Comparison of ENCODE assay signal across 20 cellular contexts in genomic region chr9:134172198-134173126, GRCh38. TPM values are rescaled to one million over a fixed set of nuclear protein-coding genes. Genes with fewer than 3 reads are reported as not detected.
A peak's percentile ranks its signal among the peaks of the same experiment; 100 is the strongest.
DNase-seq lines count a peak whose midpoint lies in the region; ATAC-seq, FAIRE-seq and TF ChIP-seq lines count a peak whose summit lies in the region.
"Had no signal": no experiment of that assay in that cellular context is flagged by ENCODE, and none has a peak within 500 bp of the region (broad histone marks: within the 10 kb centered on the region; RNA-seq: fewer than 3 reads in every experiment).

No MANE protein-coding gene starts in this region.

- H2AFZ ChIP-seq in OCI-LY1 (ENCODE audit: low read length) (no peak overlapping the region), H1 (ENCODE audit: low read length) (no peak overlapping the region)
- H2AFZ ChIP-seq: parathyroid adenoma had no signal

- 0 out of 2 replicates have a peak overlapping the region, but pooled peaks have one; percentile 72 for H2BK15ac ChIP-seq in H1 (ENCODE audit: low read length)

- H3K14ac ChIP-seq in H1 (ENCODE audit: insufficient read length) = no peak overlapping the region

- H4K20me1 ChIP-seq in OCI-LY1 (ENCODE audit: insufficient read depth, low read length) = no peaks in the 10 kb centered on the region
- no peaks in the 10 kb centered on the region for H4K20me1 ChIP-seq in H1 (replicated peaks in 1 of 2; ENCODE audit: control insufficient read depth in 1 of 2, insufficient read depth in 2 of 2, low read length in 2 of 2)

- H3K23ac ChIP-seq in H1 (ENCODE audit: insufficient read length) = no peak overlapping the region

- peaks cover 59% of the 10 kb centered on the region for H3K4me1 ChIP-seq in OCI-LY1 (ENCODE audit: insufficient read depth, low read length, severe bottlenecking)
- H3K4me1 ChIP-seq in H1 (replicated peaks in 1 of 4; ENCODE audit: control insufficient read depth in 3 of 4, insufficient read depth in 4 of 4, low read length in 3 of 4) = peaks cover 0 to 20% (median 12%) of the 10 kb centered on the region in 4 experiments; a peak in 6 of 7 replicates
- peaks cover 27% of the 10 kb centered on the region for H3K4me1 ChIP-seq in lower lobe of right lung
- H3K4me1 ChIP-seq: parathyroid adenoma had no signal

- H4K8ac ChIP-seq in H1 (ENCODE audit: extremely low read depth, insufficient read depth, low read length) = no peak overlapping the region; the same call in 1 of the 2 replicates

- H2AK5ac ChIP-seq in H1 (ENCODE audit: low read depth, low read length) = no peak overlapping the region

- no peaks in the 10 kb centered on the region for H3K9me2 ChIP-seq in OCI-LY1 (ENCODE audit: low read depth, low read length)

- H2BK120ac ChIP-seq in H1 (replicated peaks; ENCODE audit: low read depth, low read length) = no peak overlapping the region

- H2BK20ac ChIP-seq in H1 (ENCODE audit: low read length) = no peak overlapping the region

- H3K4me3 ChIP-seq in OCI-LY1 (ENCODE audit: low read depth, low read length, poor library complexity, severe bottlenecking) (peak overlapping the region; percentile 42), H1 (ENCODE audit: extremely low read depth in 1 of 4, insufficient read depth in 2 of 4, low read depth in 3 of 4, low read length in 4 of 4) (no peak overlapping the region), lower lobe of right lung (no peak overlapping the region)

- FAIRE-seq in H1 (lab: Jason Lieb, UNC) (no peak), GM12892 (lab: Jason Lieb, UNC) (no peak)

- peaks cover 15% of the 10 kb centered on the region in 2 donors for H3K27me3 Mint-ChIP-seq in stimulated activated naive B cell treated with anti-CD40 and anti-IgM and Interleukin-4, amounts not matched to agents 10 μg/mL and 1 μg/mL and 100 μg/mL, for 72 hours

- peak overlapping the region; percentile 37 for H3K27ac Mint-ChIP-seq in stimulated activated naive B cell treated with anti-CD40 and anti-IgM and Interleukin-4, amounts not matched to agents 10 μg/mL and 1 μg/mL and 100 μg/mL, for 72 hours

- H3K9me3 Mint-ChIP-seq in stimulated activated naive B cell treated with anti-CD40 and anti-IgM and Interleukin-4, amounts not matched to agents 10 μg/mL and 1 μg/mL and 100 μg/mL, for 72 hours = no peaks in the 10 kb centered on the region
- H3K9me3 Mint-ChIP-seq: immature natural killer cell had no signal

- no peak for TF ChIP-seq RAD21 in H1 (IDR thresholded peaks at IDR 0.05 in 1 of 2, conservative IDR thresholded peaks at IDR 0.05 in 1 of 2; ENCODE audit: low read depth in 2 of 2, low read length in 2 of 2)

- H3K36me3 ChIP-seq in OCI-LY1 (ENCODE audit: insufficient read depth, low read length) (no peaks in the 10 kb centered on the region), H1 (ENCODE audit: control insufficient read depth in 2 of 4, insufficient read depth in 4 of 4, low read length in 3 of 4) (no peaks in the 10 kb centered on the region), lower lobe of right lung (no peaks in the 10 kb centered on the region)
- H3K36me3 ChIP-seq: WERI-Rb-1 had no signal

- ATAC-seq in lower lobe of right lung (peak in 1 of 2 donors; percentile 58), GM21360 (IDR thresholded peaks at IDR 0.05; ENCODE audit: unreplicated experiment) (no peak)
- no peak for ATAC-seq in stimulated activated naive B cell treated with anti-CD40 and anti-IgM and Interleukin-4, amounts not matched to agents 10 μg/mL and 1 μg/mL and 100 μg/mL, for 72 hours (replicated peaks)

- no peak overlapping the region for H3K56ac ChIP-seq in H1 (replicated peaks; ENCODE audit: insufficient read length, low read depth, low read length)

- H3K79me1 ChIP-seq in H1 (ENCODE audit: low read depth, low read length) = no peaks in the 10 kb centered on the region

- H3K9ac ChIP-seq in OCI-LY1 (ENCODE audit: low read length) = peak overlapping the region; percentile 68; the same call in 1 of the 2 replicates
- H3K9ac ChIP-seq in H1 (replicated peaks in 1 of 4; ENCODE audit: extremely low read depth in 1 of 4, low read depth in 3 of 4, low read length in 3 of 4) = no peak overlapping the region
- H3K9ac ChIP-seq: parathyroid adenoma had no signal

- H3K79me2 ChIP-seq in OCI-LY1 (ENCODE audit: insufficient read depth, low read length) (no peaks in the 10 kb centered on the region), H1 (ENCODE audit: control insufficient read depth in 1 of 2, insufficient read depth in 2 of 2, low read length in 2 of 2) (no peaks in the 10 kb centered on the region)
- H3K79me2 ChIP-seq: parathyroid adenoma had no signal

- POLR2A ChIA-PET in H1 (lab: Charles Lee; ENCODE audit: partially characterized antibody) = interaction anchor here (0.6 to 0.7 kb wide), 2 partner anchors 88 to 184 kb away, joined by 3 read pairs; no protein-coding TSS in a partner anchor

- H3K9me3 ChIP-seq in OCI-LY1 (ENCODE audit: low read length) = no peaks in the 10 kb centered on the region
- H3K9me3 ChIP-seq in H1 (ENCODE audit: insufficient read depth in 2 of 2, low read depth in 1 of 2, low read length in 1 of 2) = peaks cover 0 to 6% of the 10 kb centered on the region in 2 experiments; a peak in 2 of 4 replicates
- H3K9me3 ChIP-seq in lower lobe of right lung = no peaks in the 10 kb centered on the region

- H3K4me1 Mint-ChIP-seq in stimulated activated naive B cell treated with anti-CD40 and anti-IgM and Interleukin-4, amounts not matched to agents 10 μg/mL and 1 μg/mL and 100 μg/mL, for 72 hours = peaks cover 14 to 18% of the 10 kb centered on the region in 2 donors
- H3K4me1 Mint-ChIP-seq: immature natural killer cell had no signal

- H4K91ac ChIP-seq in H1 (replicated peaks; ENCODE audit: insufficient read length, low read length) = no peak overlapping the region

- intact Hi-C loops in lower lobe of right lung (cut with DNase I) = loop anchor here (5.0 kb wide), 1 partner anchor 275 kb away; no protein-coding TSS in a partner anchor

- no peak overlapping the region for H3K4ac ChIP-seq in H1 (replicated peaks; ENCODE audit: insufficient read length, low read depth, low read length)

- TF ChIP-seq EP300 in H1 (IDR thresholded peaks at IDR 0.05; ENCODE audit: borderline replicate concordance in 1 of 2, low read depth in 2 of 2, low read length in 2 of 2) = no peak

- H3K4me2 ChIP-seq in OCI-LY1 (ENCODE audit: low read length) (peak overlapping the region; percentile 55; the same call in 1 of the 2 replicates), H1 (ENCODE audit: insufficient read depth in 1 of 2, low read depth in 2 of 2, low read length in 2 of 2) (no peak overlapping the region)

- H2BK12ac ChIP-seq in H1 (ENCODE audit: low read depth, low read length) = 0 out of 2 replicates have a peak overlapping the region, but pooled peaks have one; percentile 17

- no peaks in the 10 kb centered on the region for H3F3A ChIP-seq in OCI-LY1 (ENCODE audit: insufficient read depth, low read length)

- H4K5ac ChIP-seq in H1 (ENCODE audit: insufficient read length, low read depth, low read length) = no peak overlapping the region

- H3K27ac ChIP-seq in OCI-LY1 (ENCODE audit: low read depth, low read length, poor library complexity, severe bottlenecking) = no peak overlapping the region
- H3K27ac ChIP-seq in H1 (ENCODE audit: low read depth, low read length) = no peak overlapping the region
- peak overlapping the region; percentile 58 for H3K27ac ChIP-seq in lower lobe of right lung
- H3K27ac ChIP-seq: HL-60, parathyroid adenoma, WERI-Rb-1 had no signal

- DNase-seq in H1 (ENCODE audit: low read depth in 1 of 2, low spot score in 2 of 2) (no peak), lower lobe of right lung (no peak), GM12892 (ENCODE audit: insufficient read length) (no peak), activated gamma-delta T cell treated with Interleukin-2 at 50 U/mL for 16 hours (no peak), ureter (ENCODE audit: low spot score) (no peak)
- DNase-seq in stimulated activated naive B cell treated with anti-CD40 and anti-IgM and Interleukin-4, amounts not matched to agents 10 μg/mL and 1 μg/mL and 100 μg/mL, for 72 hours = no peak
- DNase-seq: cortex of kidney; immature natural killer cell; NCI-H1092 treated with DMSO at 0.1 percent for 48 hours; NCI-H748 treated with DMSO at 0.1 percent for 48 hours; stimulated activated naive CD4-positive, alpha-beta T cell treated with Interleukin-2 at 50 U/mL for 16 hours; WERI-Rb-1 had no signal

- no peak for TF ChIP-seq POLR2A in H1 (IDR thresholded peaks at IDR 0.05; ENCODE audit: control extremely low read depth in 1 of 2, low read depth in 2 of 2, low read length in 2 of 2)
- TF ChIP-seq POLR2A in GM12892 (IDR thresholded peaks at IDR 0.05; ENCODE audit: low read depth, low read length) = no peak

- 0 out of 2 replicates have a peak overlapping the region, but pooled peaks have one; percentile 9 for H2BK5ac ChIP-seq in H1 (ENCODE audit: low read depth, low read length)

- H3K23me2 ChIP-seq in H1 (ENCODE audit: low read depth, low read length) = no peaks in the 10 kb centered on the region

- no peak overlapping the region for H3K18ac ChIP-seq in H1 (ENCODE audit: extremely low read depth, low read length)

- TF ChIP-seq CTCF in OCI-LY1 (IDR thresholded peaks at IDR 0.05; ENCODE audit: low read length) (no peak), H1 (IDR thresholded peaks at IDR 0.05; ENCODE audit: control extremely low read depth in 1 of 3, insufficient read depth in 1 of 3, low read depth in 1 of 3, low read length in 3 of 3) (no peak), lower lobe of right lung (IDR thresholded peaks at IDR 0.05) (no peak)

- WGBS in H1 (ENCODE audit: extremely low coverage in 1 of 2, insufficient coverage in 1 of 2, insufficient read length in 1 of 2, insufficient replicate concordance in 2 of 2, low coverage in 1 of 2, low lambda C conversion rate in 2 of 2, missing lambda C conversion rate in 1 of 2), 2 experiments = 92% methylated on average over 27 of the region's 31 CpGs; no CpG with 5 or more reads in 1 of the 2 experiments

- H3K36me3 Mint-ChIP-seq in stimulated activated naive B cell treated with anti-CD40 and anti-IgM and Interleukin-4, amounts not matched to agents 10 μg/mL and 1 μg/mL and 100 μg/mL, for 72 hours = peaks cover 1 to 3% of the 10 kb centered on the region in 2 donors
- H3K36me3 Mint-ChIP-seq: immature natural killer cell had no signal

- CTCF ChIA-PET in H1 (lab: Charles Lee; ENCODE audit: partially characterized antibody) = interaction anchor here (0.6 to 4.9 kb wide), 19 partner anchors 8 to 273 kb away, joined by 3 to 53 read pairs (median 6); no protein-coding TSS in a partner anchor

- H3K4me3 Mint-ChIP-seq in stimulated activated naive B cell treated with anti-CD40 and anti-IgM and Interleukin-4, amounts not matched to agents 10 μg/mL and 1 μg/mL and 100 μg/mL, for 72 hours = no peak overlapping the region
- H3K4me3 Mint-ChIP-seq: immature natural killer cell had no signal

- no peaks in the 10 kb centered on the region for H3K27me3 ChIP-seq in OCI-LY1 (ENCODE audit: insufficient read depth, low read length)
- H3K27me3 ChIP-seq in H1 (replicated peaks in 1 of 4; ENCODE audit: control insufficient read depth in 3 of 4, extremely low read depth in 1 of 4, insufficient read depth in 3 of 4, low read length in 3 of 4) = no peaks in the 10 kb centered on the region
- peaks cover 8% of the 10 kb centered on the region for H3K27me3 ChIP-seq in lower lobe of right lung (ENCODE audit: low read depth)

RNA-seq across cellular contexts. Expression of gene RNU6ATAC, which starts 8.1 kb away (rescaled TPM):
- 159 and 179 TPM in 2 replicates for total RNA-seq in H1 (2021; fragmentation: NEBNext Ultra II Directional; extraction: Animal tissue kit (Norgen Biotek cat#: 25700))
- polyA plus RNA-seq in H1 (2011; rRNA removed) = not detected in 2 replicates
- polyA plus RNA-seq in H1 (2011; cell fraction: cytosol; rRNA removed) = not detected
- polyA plus RNA-seq in H1 (2011; cell fraction: nucleus; rRNA removed) = not detected
- not detected in 4 replicates for polyA plus RNA-seq in H1 (2012, experiment 1 of 2)
- not detected for polyA plus RNA-seq in H1 (2012, experiment 2 of 2)
- not detected for polyA plus RNA-seq in H1 (2013, experiment 1 of 2)
- not detected for polyA plus RNA-seq in H1 (2013, experiment 2 of 2)
- under 0.01 TPM in 2 replicates for polyA minus RNA-seq in H1 (2011; rRNA and poly(A)+ RNA removed)
- 3,004 TPM for polyA minus RNA-seq in H1 (2011; cell fraction: cytosol; rRNA and poly(A)+ RNA removed)
- polyA minus RNA-seq in H1 (2011; cell fraction: nucleus; rRNA and poly(A)+ RNA removed) = under 0.01 TPM
- total RNA-seq in lower lobe of right lung (248 TPM), ureter (13.6 TPM)
- polyA plus RNA-seq in GM12892 (2012; ENCODE audit: missing spikeins) = not detected
- total RNA-seq: glomerular endothelial cell, mononuclear cell, RPMI7951 had no signal
- polyA plus RNA-seq: aorta, immature natural killer cell had no signal

RNA-seq across cellular contexts. Expression of gene WDR5, which starts 36.6 kb away (rescaled TPM):
- 68.1 and 69.7 TPM in 2 replicates for total RNA-seq in H1 (2021; fragmentation: NEBNext Ultra II Directional; extraction: Animal tissue kit (Norgen Biotek cat#: 25700))
- polyA plus RNA-seq in H1 (2011; rRNA removed) = 38.4 and 60.6 TPM in 2 replicates
- 56.9 TPM for polyA plus RNA-seq in H1 (2011; cell fraction: cytosol; rRNA removed)
- polyA plus RNA-seq in H1 (2011; cell fraction: nucleus; rRNA removed) = 76.4 TPM
- 42.0 to 58.2 TPM (median 56.5 TPM) in 4 replicates for polyA plus RNA-seq in H1 (2012, experiment 1 of 2)
- 44.3 TPM for polyA plus RNA-seq in H1 (2012, experiment 2 of 2)
- polyA plus RNA-seq in H1 (2013, experiment 1 of 2) = 35.2 TPM
- polyA plus RNA-seq in H1 (2013, experiment 2 of 2) = 36.8 TPM
- 22.2 and 24.4 TPM in 2 replicates for polyA minus RNA-seq in H1 (2011; rRNA and poly(A)+ RNA removed)
- polyA minus RNA-seq in H1 (2011; cell fraction: cytosol; rRNA and poly(A)+ RNA removed) = 25.7 TPM
- polyA minus RNA-seq in H1 (2011; cell fraction: nucleus; rRNA and poly(A)+ RNA removed) = 26.3 TPM
- 22.6 TPM for total RNA-seq in lower lobe of right lung
- polyA plus RNA-seq in GM12892 (2012; ENCODE audit: missing spikeins) = 23.4 TPM
- total RNA-seq in ureter = 30.6 TPM

Comparison
In these comparisons a context has a peak if more than half of its experiments do, and no peak if none do; other contexts are left out.
1. RNA of gene RNU6ATAC, which starts 8.1 kb away (total RNA-seq): 248 TPM in lower lobe of right lung (single experiment) and 159 to 179 TPM in H1; 13.6 TPM in ureter (single experiment); every median in the first group is over 10 times any median in the second.